Comparison of ENCODE assay signal across 28 cellular contexts in the genomic region with DNA sequence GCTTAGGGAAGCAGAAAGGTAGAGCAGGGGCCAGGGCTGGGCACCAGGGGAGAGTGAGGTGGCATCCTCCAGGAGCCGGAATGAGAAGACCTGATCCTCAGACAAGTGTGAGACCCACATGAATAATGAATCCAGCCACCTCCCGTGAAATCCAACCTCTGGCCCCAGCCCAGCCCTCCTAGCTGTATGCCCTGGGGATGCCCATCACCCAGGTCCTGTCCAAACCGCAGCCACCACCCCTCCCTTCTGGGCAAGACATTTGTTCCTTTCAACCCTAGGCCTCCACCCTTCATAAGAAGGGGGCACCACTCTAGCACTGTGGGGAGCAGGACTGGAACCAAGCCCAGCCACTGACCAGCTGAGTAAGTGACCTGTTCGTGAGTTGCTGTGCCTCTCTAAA.
"Had no signal": no experiment of that assay in that cellular context is flagged by ENCODE, and none has a peak within 500 bp of the region (broad histone marks: within the 10 kb centered on the region; RNA-seq: fewer than 3 reads in every experiment).

No MANE protein-coding gene starts in this region.

- H3K27me3 ChIP-seq: ovary, right atrium auricular region, testis had no signal

- H3K4me1 Mint-ChIP-seq: immature natural killer cell had no signal

- H3K9ac ChIP-seq: neural progenitor cell had no signal

- H3K9me3 ChIP-seq: left lung, neutrophil, ovary, right atrium auricular region, stomach, testis, thyroid gland, transverse colon, uterus had no signal

- H3K4me3 ChIP-seq: left lung, lung, neural progenitor cell, ovary, right atrium auricular region, skin epidermis, stomach, testis, thyroid gland, transverse colon, uterus had no signal

- H3K27ac Mint-ChIP-seq: immature natural killer cell, natural killer cell, nephron progenitor cell, progenitor cell of endocrine pancreas had no signal

- ATAC-seq: left colon; left lung; natural killer cell; sciatic nerve; stimulated activated naive B cell treated with anti-CD40 and anti-IgM and Interleukin-4, amounts not matched to agents 10 μg/mL and 1 μg/mL and 100 μg/mL, for 72 hours; stimulated activated naive CD8-positive, alpha-beta T cell treated with anti-CD3 and anti-CD28 coated beads, Interleukin-15, Interleukin-2, amounts not matched to agents 100 U/mL and 50 U/mL, for 24 hours had no signal

- H2AFZ ChIP-seq: neural progenitor cell had no signal

- H3K27ac ChIP-seq: left lung, neural progenitor cell, neutrophil, ovary, right atrium auricular region, skin epidermis, stomach, testis, thyroid gland, transverse colon, uterus had no signal

- H3K36me3 Mint-ChIP-seq: immature natural killer cell; naive B cell; natural killer cell; neural progenitor cell; stimulated activated naive B cell treated with anti-CD40 and anti-IgM and Interleukin-4, amounts not matched to agents 10 μg/mL and 1 μg/mL and 100 μg/mL, for 72 hours had no signal

- H3K4me3 Mint-ChIP-seq: immature natural killer cell; naive B cell; natural killer cell; nephron progenitor cell; neural progenitor cell; stimulated activated naive B cell treated with anti-CD40 and anti-IgM and Interleukin-4, amounts not matched to agents 10 μg/mL and 1 μg/mL and 100 μg/mL, for 72 hours had no signal

- H3K4me2 ChIP-seq: neural progenitor cell had no signal

- H3K36me3 ChIP-seq: left lung, neural progenitor cell, neutrophil, ovary, right atrium auricular region, stomach, thyroid gland, transverse colon, uterus had no signal

- DNase-seq: hypothalamus; immature natural killer cell; kidney; left colon; left lung; naive B cell; natural killer cell; nephron progenitor cell; occipital lobe; stimulated activated CD4-positive, alpha-beta T cell treated with anti-CD3 and anti-CD28 coated beads, Interleukin-12 subunit alpha, Interleukin-12 subunit beta, amount 100 ng/mL, for 4 hours; stimulated activated CD4-positive, alpha-beta T cell treated with anti-CD3 and anti-CD28 coated beads, Interleukin-15, amount 100 ng/mL, for 24 hours; stimulated activated CD4-positive, alpha-beta T cell treated with anti-CD3 and anti-CD28 coated beads, Interleukin-2, amount 100 ng/mL, for 24 hours; stimulated activated CD4-positive, alpha-beta T cell treated with anti-CD3 and anti-CD28 coated beads, Interleukin-4, amount 100 ng/mL, for 1 hour; stimulated activated naive B cell treated with anti-CD40 and anti-IgM and Interleukin-4, amounts not matched to agents 10 μg/mL and 1 μg/mL and 100 μg/mL, for 72 hours; stimulated activated naive CD8-positive, alpha-beta T cell treated with anti-CD3 and anti-CD28 coated beads, Interleukin-15, Interleukin-2, amounts not matched to agents 100 U/mL and 50 U/mL, for 24 hours; stomach; testis; thyroid gland; transverse colon; uterus had no signal

- H3K9me3 Mint-ChIP-seq: naive B cell; natural killer cell; nephron progenitor cell; neural progenitor cell; stimulated activated naive B cell treated with anti-CD40 and anti-IgM and Interleukin-4, amounts not matched to agents 10 μg/mL and 1 μg/mL and 100 μg/mL, for 72 hours had no signal

- H3K4me1 ChIP-seq: uterus had no signal
